10 cellular contexts compared by ENCODE assay signal in the genomic region with DNA sequence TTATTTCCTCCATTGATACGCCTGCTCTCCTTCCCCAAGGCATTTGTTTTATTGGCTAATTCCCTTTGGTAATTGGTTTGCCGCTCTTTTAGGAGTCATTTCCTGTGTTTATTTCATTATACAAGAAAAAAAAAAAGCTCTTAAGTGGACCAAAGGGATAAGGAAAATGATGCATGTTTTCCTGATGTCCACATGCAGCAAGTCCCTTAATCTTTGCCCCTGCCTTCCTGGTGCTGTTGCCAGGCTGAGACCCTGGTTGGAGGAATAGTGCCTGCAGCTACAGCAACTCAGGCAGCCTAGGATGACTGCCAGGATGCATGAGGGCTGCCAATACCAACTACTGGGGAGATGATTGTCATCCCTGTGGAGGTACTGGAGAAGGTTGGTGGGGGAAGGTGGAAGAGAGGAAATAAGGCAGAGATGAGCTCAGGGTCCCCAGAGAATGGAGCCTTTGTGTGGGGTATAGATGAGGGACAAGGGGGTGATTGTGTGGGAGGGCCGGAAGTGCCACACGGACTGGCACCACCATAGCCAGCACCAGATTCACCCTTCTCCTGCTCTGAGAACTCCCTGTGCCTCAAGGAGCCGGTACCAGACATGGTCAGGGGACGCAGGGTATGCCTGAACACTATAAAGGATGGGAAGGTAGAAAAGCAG. TPM values are rescaled to one million over a fixed set of nuclear protein-coding genes. Genes with fewer than 3 reads are reported as not detected.
A peak's percentile ranks its signal among the peaks of the same experiment; 100 is the strongest.
DNase-seq lines count a peak whose midpoint lies in the region; ATAC-seq, FAIRE-seq and TF ChIP-seq lines count a peak whose summit lies in the region.
"Had no signal": no experiment of that assay in that cellular context is flagged by ENCODE, and none has a peak within 500 bp of the region (broad histone marks: within the 10 kb centered on the region; RNA-seq: fewer than 3 reads in every experiment).

No MANE protein-coding gene starts in this region.

- H3K4me3 ChIP-seq in gastroesophageal sphincter = no peak overlapping the region
- no peak overlapping the region for H3K4me3 ChIP-seq in spleen
- H3K4me3 ChIP-seq: pancreas had no signal

- intact Hi-C loops in activated CD8-positive, alpha-beta T cell treated with anti-CD3 and anti-CD28 coated beads for 36 hours (cut with micrococcal nuclease) = no loop called here
- intact Hi-C loops in spleen (cut with DNase I; ENCODE audit: low total_unique reads) = no loop called here

- H3K4me3 Mint-ChIP-seq in activated CD8-positive, alpha-beta memory T cell treated with anti-CD3 and anti-CD28 coated beads, Interleukin-2, amount 10 ng/mL, durations not matched to agents 7 days and 5 days = no peak overlapping the region
- no peak overlapping the region for H3K4me3 Mint-ChIP-seq in activated CD8-positive, alpha-beta T cell treated with anti-CD3 and anti-CD28 coated beads for 36 hours

- H3K27ac ChIP-seq in gastroesophageal sphincter = peak overlapping the region in 3 of 4 donors; percentile 38 to 51 (median 38)
- peak overlapping the region in 6 of 8 donors; percentile 29 to 72 (median 48) for H3K27ac ChIP-seq in spleen
- H3K27ac ChIP-seq: pancreas had no signal

- H3K36me3 ChIP-seq in gastroesophageal sphincter (peaks cover 0 to 50% of the 10 kb centered on the region in 2 donors), spleen (peaks cover 0 to 52% (median 46%) of the 10 kb centered on the region in 6 donors)

- H3K36me3 Mint-ChIP-seq in activated CD8-positive, alpha-beta memory T cell treated with anti-CD3 and anti-CD28 coated beads, Interleukin-2, amount 10 ng/mL, durations not matched to agents 7 days and 5 days = peaks cover 25% of the 10 kb centered on the region
- peaks cover 11% of the 10 kb centered on the region for H3K36me3 Mint-ChIP-seq in activated CD8-positive, alpha-beta T cell treated with anti-CD3 and anti-CD28 coated beads for 36 hours (ENCODE audit: low read depth)

- no peak for ATAC-seq in activated CD8-positive, alpha-beta memory T cell treated with anti-CD3 and anti-CD28 coated beads, Interleukin-2, amount 10 ng/mL, durations not matched to agents 7 days and 5 days
- no peak for ATAC-seq in activated CD8-positive, alpha-beta T cell treated with anti-CD3 and anti-CD28 coated beads for 36 hours
- ATAC-seq in gastroesophageal sphincter (no peak), HG03097 (IDR thresholded peaks at IDR 0.05; ENCODE audit: low FRiP score, unreplicated experiment) (no peak)
- ATAC-seq: HCT116, pancreas had no signal

- CTCF ChIA-PET in activated CD8-positive, alpha-beta memory T cell treated with anti-CD3 and anti-CD28 coated beads, Interleukin-2, amount 10 ng/mL, durations not matched to agents 7 days and 5 days (lab: Charles Lee) = interaction anchor here (0.6 to 2.2 kb wide), 2 partner anchors 16 to 47 kb away, joined by 4 to 18 read pairs; a partner anchor contains a TSS
- CTCF ChIA-PET in activated CD8-positive, alpha-beta T cell treated with anti-CD3 and anti-CD28 coated beads for 36 hours (lab: Charles Lee) = interaction anchor here (1.1 to 2.4 kb wide), 3 partner anchors 18 to 58 kb away, joined by 3 to 10 read pairs (median 5); a partner anchor contains a TSS

- no peaks in the 10 kb centered on the region for H3K27me3 Mint-ChIP-seq in activated CD8-positive, alpha-beta memory T cell treated with anti-CD3 and anti-CD28 coated beads, Interleukin-2, amount 10 ng/mL, durations not matched to agents 7 days and 5 days
- H3K27me3 Mint-ChIP-seq in activated CD8-positive, alpha-beta T cell treated with anti-CD3 and anti-CD28 coated beads for 36 hours = no peaks in the 10 kb centered on the region

- H3K4me1 ChIP-seq in gastroesophageal sphincter (peaks cover 0 to 18% (median 3%) of the 10 kb centered on the region in 3 donors), spleen (peaks cover 4 to 30% (median 17%) of the 10 kb centered on the region in 6 donors)

- DNase-seq in activated CD8-positive, alpha-beta memory T cell treated with anti-CD3 and anti-CD28 coated beads, Interleukin-2, amount 10 ng/mL, durations not matched to agents 7 days and 5 days = no peak
- DNase-seq in activated CD8-positive, alpha-beta memory T cell treated with anti-CD3 and anti-CD28 coated beads for 24 hours = no peak
- no peak for DNase-seq in activated CD8-positive, alpha-beta T cell treated with anti-CD3 and anti-CD28 coated beads for 36 hours
- DNase-seq in spleen (peak; percentile 16), urothelium cell line (ENCODE audit: low spot score) (no peak), NOMO-1 treated with DMSO at 0.1 percent for 48 hours (lab: John Stamatoyannopoulos, UW; ENCODE audit: unreplicated experiment) (no peak)
- DNase-seq: pancreas had no signal

- no peaks in the 10 kb centered on the region for H3K27me3 ChIP-seq in gastroesophageal sphincter
- H3K27me3 ChIP-seq in spleen (replicated peaks in 1 of 7) = no peaks in the 10 kb centered on the region
- H3K27me3 ChIP-seq: pancreas had no signal

- TF ChIP-seq CTCF in activated CD8-positive, alpha-beta T cell treated with anti-CD3 and anti-CD28 coated beads for 36 hours (IDR thresholded peaks at IDR 0.05) = no peak
- no peak for TF ChIP-seq CTCF in gastroesophageal sphincter (IDR thresholded peaks at IDR 0.05)
- TF ChIP-seq CTCF in spleen (IDR thresholded peaks at IDR 0.05 in 8 of 11, conservative IDR thresholded peaks at IDR 0.05 in 3 of 11) = no peak

- H3K9me3 ChIP-seq in gastroesophageal sphincter = no peaks in the 10 kb centered on the region
- no peaks in the 10 kb centered on the region for H3K9me3 ChIP-seq in spleen
- H3K9me3 ChIP-seq: pancreas had no signal

- TF ChIP-seq POLR2A in gastroesophageal sphincter (IDR thresholded peaks at IDR 0.05) (no peak), spleen (IDR thresholded peaks at IDR 0.05) (no peak)

- no peak for FAIRE-seq in urothelium cell line (lab: Jason Lieb, UNC)
- FAIRE-seq: pancreas had no signal

- H3K27ac Mint-ChIP-seq in activated CD8-positive, alpha-beta memory T cell treated with anti-CD3 and anti-CD28 coated beads, Interleukin-2, amount 10 ng/mL, durations not matched to agents 7 days and 5 days = peak overlapping the region; percentile 62
- H3K27ac Mint-ChIP-seq in activated CD8-positive, alpha-beta T cell treated with anti-CD3 and anti-CD28 coated beads for 36 hours = peak overlapping the region; percentile 74

- H3K4me1 Mint-ChIP-seq in activated CD8-positive, alpha-beta memory T cell treated with anti-CD3 and anti-CD28 coated beads, Interleukin-2, amount 10 ng/mL, durations not matched to agents 7 days and 5 days = peaks cover 21% of the 10 kb centered on the region
- H3K4me1 Mint-ChIP-seq in activated CD8-positive, alpha-beta T cell treated with anti-CD3 and anti-CD28 coated beads for 36 hours (ENCODE audit: low read depth) = peaks cover 14% of the 10 kb centered on the region

- POLR2A ChIA-PET in activated CD8-positive, alpha-beta T cell treated with anti-CD3 and anti-CD28 coated beads for 36 hours (lab: Charles Lee) = interaction anchor here (0.7 to 2.1 kb wide), 6 partner anchors 10 to 458 kb away, joined by 3 to 20 read pairs (median 6); a partner anchor contains a TSS

- no peak for TF ChIP-seq EP300 in gastroesophageal sphincter (IDR thresholded peaks at IDR 0.05)

- no peaks in the 10 kb centered on the region for H3K9me3 Mint-ChIP-seq in activated CD8-positive, alpha-beta memory T cell treated with anti-CD3 and anti-CD28 coated beads, Interleukin-2, amount 10 ng/mL, durations not matched to agents 7 days and 5 days (ENCODE audit: low read depth)
- no peaks in the 10 kb centered on the region for H3K9me3 Mint-ChIP-seq in activated CD8-positive, alpha-beta T cell treated with anti-CD3 and anti-CD28 coated beads for 36 hours

- 57 to 75% methylated on average over 5 to 6 of the region's 6 CpGs for WGBS in gastroesophageal sphincter (ENCODE audit: low coverage in 1 of 2), 2 donors
- 67 to 78% (median 73%) methylated on average over 6 of the region's 6 CpGs for WGBS in spleen, 5 donors

RNA-seq across cellular contexts. Expression of a gene that starts 6.1 kb away (rescaled TPM):
- 10 to 100 TPM; 72.5 to 77.9 TPM for total RNA-seq in activated CD8-positive, alpha-beta memory T cell treated with anti-CD3 and anti-CD28 coated beads, Interleukin-2, amount 10 ng/mL, durations not matched to agents 7 days and 5 days
- 10 to 100 TPM; 59.5 to 59.8 TPM for total RNA-seq in activated CD8-positive, alpha-beta T cell treated with anti-CD3 and anti-CD28 coated beads for 36 hours
- total RNA-seq in gastroesophageal sphincter (10 to 100 TPM; 18.4 to 30.8 (median 23.8) TPM), spleen (10 to 100 TPM; 44.2 to 68.1 (median 60.4) TPM)
- polyA plus RNA-seq in spleen = 1 to 10 TPM; 3.7 to 7.1 (median 3.9) TPM

RNA-seq across cellular contexts. Expression of a gene that starts 17.6 kb away (rescaled TPM):
- 100 to 1,000 TPM; 147 to 173 TPM for total RNA-seq in activated CD8-positive, alpha-beta memory T cell treated with anti-CD3 and anti-CD28 coated beads, Interleukin-2, amount 10 ng/mL, durations not matched to agents 7 days and 5 days
- 100 to 1,000 TPM; 102 to 107 TPM for total RNA-seq in activated CD8-positive, alpha-beta T cell treated with anti-CD3 and anti-CD28 coated beads for 36 hours
- total RNA-seq in gastroesophageal sphincter (10 to 100 TPM; 10.2 to 46.5 (median 32.3) TPM), spleen (100 to 1,000 TPM; 135 to 211 (median 168) TPM)
- polyA plus RNA-seq in spleen = 100 to 1,000 TPM in 2 of 3 donors, 10 to 100 TPM in 1; 47.7 to 106 (median 104) TPM

RNA-seq across cellular contexts. Expression of a gene that starts 29.5 kb away (rescaled TPM):
- 10 to 100 TPM; 86.3 to 98.5 TPM for total RNA-seq in activated CD8-positive, alpha-beta memory T cell treated with anti-CD3 and anti-CD28 coated beads, Interleukin-2, amount 10 ng/mL, durations not matched to agents 7 days and 5 days
- total RNA-seq in activated CD8-positive, alpha-beta T cell treated with anti-CD3 and anti-CD28 coated beads for 36 hours = 10 to 100 TPM; 67.3 to 71.8 TPM
- 10 to 100 TPM; 13.9 to 21.2 (median 15.6) TPM for total RNA-seq in gastroesophageal sphincter
- 10 to 100 TPM; 34.8 to 80.1 (median 66.8) TPM for total RNA-seq in spleen
- 10 to 100 TPM; 37.7 to 79.7 (median 72.3) TPM for polyA plus RNA-seq in spleen

RNA-seq across cellular contexts. Expression of a gene that starts 34.4 kb away (rescaled TPM):
- total RNA-seq in activated CD8-positive, alpha-beta memory T cell treated with anti-CD3 and anti-CD28 coated beads, Interleukin-2, amount 10 ng/mL, durations not matched to agents 7 days and 5 days = 10 to 100 TPM; 38.1 to 48.0 TPM
- 10 to 100 TPM; 40.3 to 42.2 TPM for total RNA-seq in activated CD8-positive, alpha-beta T cell treated with anti-CD3 and anti-CD28 coated beads for 36 hours
- total RNA-seq in gastroesophageal sphincter (100 to 1,000 TPM in 3 of 4 donors, 10 to 100 TPM in 1; 64.8 to 115 (median 106) TPM), spleen (10 to 100 TPM; 66.7 to 88.4 (median 81.1) TPM)
- polyA plus RNA-seq in spleen = 10 to 100 TPM; 23.6 to 41.3 (median 40.6) TPM

RNA-seq across cellular contexts. Expression of a gene that starts 38.8 kb away (rescaled TPM):
- total RNA-seq in activated CD8-positive, alpha-beta memory T cell treated with anti-CD3 and anti-CD28 coated beads, Interleukin-2, amount 10 ng/mL, durations not matched to agents 7 days and 5 days = 1 to 10 TPM; 6.3 to 8.5 TPM
- 1 to 10 TPM; 8.3 to 8.8 TPM for total RNA-seq in activated CD8-positive, alpha-beta T cell treated with anti-CD3 and anti-CD28 coated beads for 36 hours
- total RNA-seq in gastroesophageal sphincter (10 to 100 TPM in 1 of 4 donors, 1 to 10 TPM in 3; 5.1 to 10.4 (median 6.8) TPM), spleen (10 to 100 TPM in 2 of 7 donors, 1 to 10 TPM in 5; 6.1 to 18.0 (median 9.1) TPM)
- 10 to 100 TPM in 2 of 3 donors, 1 to 10 TPM in 1; 8.9 to 13.3 (median 11.7) TPM for polyA plus RNA-seq in spleen
